9 cellular contexts compared by ENCODE assay signal in genomic region chr19:4584670-4585460, GRCh38. TPM values are rescaled to one million over a fixed set of nuclear protein-coding genes. Genes with fewer than 3 reads are reported as not detected.
DNase-seq lines count a peak whose midpoint lies in the region; ATAC-seq, FAIRE-seq and TF ChIP-seq lines count a peak whose summit lies in the region.
"Had no signal": no experiment of that assay in that cellular context is flagged by ENCODE, and none has a peak within 500 bp of the region (broad histone marks: within the 10 kb centered on the region; RNA-seq: fewer than 3 reads in every experiment).

No MANE protein-coding gene starts in this region.

- H3K79me1 ChIP-seq in mesendoderm (ENCODE audit: low read length) = no peaks in the 10 kb centered on the region

- no peak overlapping the region for H4K8ac ChIP-seq in mesendoderm (ENCODE audit: low read depth, low read length)

- H3K27me3 ChIP-seq in A673 (replicated peaks; ENCODE audit: insufficient read depth, low read depth, low read length, poor library complexity) (peaks cover 7% of the 10 kb centered on the region), body of pancreas (peaks cover 0 to 20% of the 10 kb centered on the region in 2 donors), mesendoderm (ENCODE audit: insufficient read depth, low read length, poor library complexity) (no peaks in the 10 kb centered on the region)

- H2AK5ac ChIP-seq in mesendoderm (ENCODE audit: low read length) = no peak overlapping the region

- no peak overlapping the region for H2BK5ac ChIP-seq in mesendoderm (ENCODE audit: low read length)

- no peak overlapping the region for H3K27ac ChIP-seq in A673 (ENCODE audit: low read depth, low read length, poor library complexity, severe bottlenecking)
- no peak overlapping the region for H3K27ac ChIP-seq in body of pancreas
- H3K27ac ChIP-seq in mesendoderm (ENCODE audit: low read depth, low read length) = no peak overlapping the region

- no peaks in the 10 kb centered on the region for H3K79me2 ChIP-seq in mesendoderm (ENCODE audit: control insufficient read depth, insufficient read depth, low read length)

- no peak overlapping the region for H4K5ac ChIP-seq in mesendoderm (ENCODE audit: low read length)

- H3K9ac ChIP-seq in mesendoderm (ENCODE audit: low read length) = peak overlapping the region; percentile 51

- no peak overlapping the region for H2BK120ac ChIP-seq in mesendoderm (ENCODE audit: low read depth, low read length)

- no peak overlapping the region for H3K23ac ChIP-seq in mesendoderm (ENCODE audit: low read length)

- TF ChIP-seq POLR2A in body of pancreas (IDR thresholded peaks at IDR 0.05) = no peak

- FAIRE-seq in HTR-8/SVneo (lab: Jason Lieb, UNC) = no peak

- intact Hi-C loops in A673 (cut with micrococcal nuclease; ENCODE audit: unreplicated experiment) = no loop called here
- intact Hi-C loops in body of pancreas (cut with DNase I) = no loop called here

- POLR2A ChIA-PET in A673 (lab: Charles Lee; ENCODE audit: low non-redundant PET) = interaction anchor here (0.6 kb wide), 1 partner anchor 169 kb away, joined by 13 read pairs; no protein-coding TSS in a partner anchor

- no peaks in the 10 kb centered on the region for H3K9me3 ChIP-seq in A673 (ENCODE audit: low read depth, low read length, poor library complexity, severe bottlenecking)
- H3K9me3 ChIP-seq in body of pancreas = no peaks in the 10 kb centered on the region

- H3K4me3 ChIP-seq in A673 (ENCODE audit: low read depth, low read length, poor library complexity, severe bottlenecking) (peak overlapping the region; percentile 74), body of pancreas (no peak overlapping the region), mesendoderm (ENCODE audit: low read length) (peak overlapping the region; percentile 37)

- peak overlapping the region; percentile 87 for H3K4me2 ChIP-seq in mesendoderm (ENCODE audit: low read length)

- DNase-seq in A673 (ENCODE audit: low spot score) = peak; percentile 56
- DNase-seq in HTR-8/SVneo (ENCODE audit: insufficient read length, low spot score) = peak; percentile 36
- no peak for DNase-seq in body of pancreas
- DNase-seq in mesendoderm = peak; percentile 50
- DNase-seq in dedifferentiated amniotic fluid mesenchymal stem cell (ENCODE audit: extremely low spot score) = no peak
- no peak for DNase-seq in AG08396 (ENCODE audit: low spot score)
- no peak for DNase-seq in DMS114 treated with DMSO at 0.1 percent for 48 hours (lab: John Stamatoyannopoulos, UW; ENCODE audit: unreplicated experiment)
- DNase-seq: GF-D8 had no signal

- no peak overlapping the region for H3K4ac ChIP-seq in mesendoderm (ENCODE audit: low read depth, low read length)

- peaks cover 39% of the 10 kb centered on the region for H3K4me1 ChIP-seq in A673 (ENCODE audit: insufficient read depth, low read length, poor library complexity, severe bottlenecking)
- peaks cover 16% of the 10 kb centered on the region for H3K4me1 ChIP-seq in body of pancreas
- H3K4me1 ChIP-seq in mesendoderm (ENCODE audit: control insufficient read depth, low read depth, low read length) = no peaks in the 10 kb centered on the region

- TF ChIP-seq CTCF in A673 (conservative IDR thresholded peaks at IDR 0.05; ENCODE audit: low read depth, low read length) (no peak), body of pancreas (IDR thresholded peaks at IDR 0.05) (no peak)

- BruUV-seq in A673 (replicated peaks; lab: Mats Ljungman, UMichigan) = no TSS peak

- no peak overlapping the region for H2BK15ac ChIP-seq in mesendoderm (replicated peaks; ENCODE audit: low read depth)

- ATAC-seq in body of pancreas (peak; percentile 9), GM21367 (IDR thresholded peaks at IDR 0.05; ENCODE audit: unreplicated experiment) (no peak)

- peak overlapping the region; percentile 73 for H3K56ac ChIP-seq in mesendoderm (ENCODE audit: low read length)

- H3K18ac ChIP-seq in mesendoderm (ENCODE audit: low read length) = peak overlapping the region; percentile 21

- CTCF ChIA-PET in A673 (lab: Charles Lee) = no interaction called here

- H3K36me3 ChIP-seq in A673 (ENCODE audit: insufficient read depth, low read length, poor library complexity, severe bottlenecking) (no peaks in the 10 kb centered on the region), body of pancreas (replicated peaks in 1 of 2; ENCODE audit: insufficient read depth in 1 of 2, low read depth in 2 of 2) (no peaks in the 10 kb centered on the region), mesendoderm (ENCODE audit: control insufficient read depth, insufficient read depth, low read length) (no peaks in the 10 kb centered on the region)

- 15 to 21% methylated on average over 19 to 32 of the region's 45 CpGs for WGBS in body of pancreas, 2 donors
- WGBS in mesendoderm (ENCODE audit: extremely low coverage, insufficient coverage, low lambda C conversion rate) = no CpG with 5 or more reads among the region's 45 CpGs

RNA-seq across cellular contexts. Expression of gene SEMA6B, which starts 25.4 kb away (rescaled TPM):
- total RNA-seq in A673 (2021) = 9.2 and 12.2 TPM in 2 replicates
- total RNA-seq in body of pancreas = 10 to 100 TPM in 1 of 2 donors, 1 to 10 TPM in 1; 6.0 to 11.5 TPM
- 6.6 TPM for polyA plus RNA-seq in mesendoderm (2013, experiment 1 of 2)
- 6.7 TPM for polyA plus RNA-seq in mesendoderm (2013, experiment 2 of 2)

RNA-seq across cellular contexts. Expression of gene LRG1, which starts 45.0 kb away (rescaled TPM):
- total RNA-seq in A673 (2021) (0.20 TPM in 1 of 2 replicates, not detected in the other), body of pancreas (10 to 100 TPM in 1 of 2 donors, 1 to 10 TPM in 1; 8.8 to 21.1 TPM)
- polyA plus RNA-seq in mesendoderm (2013, experiment 1 of 2) = 0.59 TPM
- 0.42 TPM for polyA plus RNA-seq in mesendoderm (2013, experiment 2 of 2)

RNA-seq across cellular contexts. Expression of gene PLIN5, which starts 49.8 kb away (rescaled TPM):
- total RNA-seq in A673 (2021) (3.0 and 6.8 TPM in 2 replicates), body of pancreas (100 to 1,000 TPM in 1 of 2 donors, 10 to 100 TPM in 1; 72.9 to 132 TPM)
- 0.14 TPM for polyA plus RNA-seq in mesendoderm (2013, experiment 1 of 2)
- polyA plus RNA-seq in mesendoderm (2013, experiment 2 of 2) = 0.24 TPM

RNA-seq across cellular contexts. Expression of gene TNFAIP8L1, which starts 54.5 kb away (rescaled TPM):
- total RNA-seq in A673 (2021) (24.7 and 25.4 TPM in 2 replicates), body of pancreas (1 to 10 TPM; 3.4 to 5.3 TPM)
- 5.3 TPM for polyA plus RNA-seq in mesendoderm (2013, experiment 1 of 2)
- 5.1 TPM for polyA plus RNA-seq in mesendoderm (2013, experiment 2 of 2)

Comparison
In these comparisons a context has a peak if more than half of its experiments do, and no peak if none do; other contexts are left out.
1. DNase-seq: peak in A673 (single experiment), HTR-8/SVneo (single experiment) and mesendoderm (single experiment); none in body of pancreas (0 of 4), dedifferentiated amniotic fluid mesenchymal stem cell (single experiment), AG08396 (single experiment) and DMS114 treated with DMSO at 0.1 percent for 48 hours (single experiment).
2. H3K4me3 ChIP-seq: peak in A673 (single experiment) and mesendoderm (single experiment); none in body of pancreas (0 of 2).